Comparison of ENCODE assay signal across 1 cellular context in genomic region chr10:28077889-28078288, GRCh38.
TF ChIP-seq lines count a peak whose summit lies in the region.

No MANE protein-coding gene starts in this region.

TF ChIP-seq in HCT116, 20 proteins besides CTCF, POLR2A, EP300 and RAD21 (continued from another document):
- TF ChIP-seq REST (IDR thresholded peaks at IDR 0.05; ENCODE audit: low read depth): no peak
- TF ChIP-seq TCF7L2 (IDR thresholded peaks at IDR 0.05; ENCODE audit: borderline replicate concordance, extremely low read depth, insufficient read depth, insufficient read length): no peak
